In the genomic region with DNA sequence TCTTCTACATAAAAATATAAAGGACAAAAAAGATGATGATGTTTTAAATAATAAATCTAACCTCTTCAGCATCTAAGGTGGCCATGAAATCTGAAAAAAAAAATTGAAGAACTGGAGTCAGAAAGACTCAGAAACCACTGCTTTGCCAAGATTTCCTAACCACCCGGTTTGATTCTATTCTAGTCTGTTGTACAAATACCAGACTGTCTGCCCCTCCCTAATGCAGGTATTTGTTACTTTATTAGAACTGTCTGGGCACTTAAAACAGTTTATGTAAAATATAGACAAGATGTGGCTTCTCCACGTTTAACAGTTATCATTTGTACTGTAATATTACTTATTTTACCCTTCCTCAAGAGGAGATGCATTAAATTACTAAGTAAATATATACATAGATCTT, we compare ENCODE assay signal across 1 cellular context.
TF ChIP-seq lines count a peak whose summit lies in the region.

No MANE protein-coding gene starts in this region.

TF ChIP-seq in WTC11, 78 proteins besides CTCF, POLR2A, EP300 and RAD21 (continued from another document):
- TF ChIP-seq, protein P1, sequence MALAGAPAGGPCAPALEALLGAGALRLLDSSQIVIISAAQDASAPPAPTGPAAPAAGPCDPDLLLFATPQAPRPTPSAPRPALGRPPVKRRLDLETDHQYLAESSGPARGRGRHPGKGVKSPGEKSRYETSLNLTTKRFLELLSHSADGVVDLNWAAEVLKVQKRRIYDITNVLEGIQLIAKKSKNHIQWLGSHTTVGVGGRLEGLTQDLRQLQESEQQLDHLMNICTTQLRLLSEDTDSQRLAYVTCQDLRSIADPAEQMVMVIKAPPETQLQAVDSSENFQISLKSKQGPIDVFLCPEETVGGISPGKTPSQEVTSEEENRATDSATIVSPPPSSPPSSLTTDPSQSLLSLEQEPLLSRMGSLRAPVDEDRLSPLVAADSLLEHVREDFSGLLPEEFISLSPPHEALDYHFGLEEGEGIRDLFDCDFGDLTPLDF (CRISPR knock-in tag; IDR thresholded peaks at IDR 0.05) = no peak
- TF ChIP-seq CBFB (CRISPR knock-in tag; IDR thresholded peaks at IDR 0.05; ENCODE audit: low read depth) = no peak
- TF ChIP-seq, protein P2, sequence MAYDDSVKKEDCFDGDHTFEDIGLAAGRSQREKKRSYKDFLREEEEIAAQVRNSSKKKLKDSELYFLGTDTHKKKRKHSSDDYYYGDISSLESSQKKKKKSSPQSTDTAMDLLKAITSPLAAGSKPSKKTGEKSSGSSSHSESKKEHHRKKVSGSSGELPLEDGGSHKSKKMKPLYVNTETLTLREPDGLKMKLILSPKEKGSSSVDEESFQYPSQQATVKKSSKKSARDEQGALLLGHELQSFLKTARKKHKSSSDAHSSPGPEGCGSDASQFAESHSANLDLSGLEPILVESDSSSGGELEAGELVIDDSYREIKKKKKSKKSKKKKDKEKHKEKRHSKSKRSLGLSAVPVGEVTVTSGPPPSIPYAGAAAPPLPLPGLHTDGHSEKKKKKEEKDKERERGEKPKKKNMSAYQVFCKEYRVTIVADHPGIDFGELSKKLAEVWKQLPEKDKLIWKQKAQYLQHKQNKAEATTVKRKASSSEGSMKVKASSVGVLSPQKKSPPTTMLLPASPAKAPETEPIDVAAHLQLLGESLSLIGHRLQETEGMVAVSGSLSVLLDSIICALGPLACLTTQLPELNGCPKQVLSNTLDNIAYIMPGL (CRISPR knock-in tag; IDR thresholded peaks at IDR 0.05) = no peak
